8 cellular contexts compared by ENCODE assay signal in the genomic region with DNA sequence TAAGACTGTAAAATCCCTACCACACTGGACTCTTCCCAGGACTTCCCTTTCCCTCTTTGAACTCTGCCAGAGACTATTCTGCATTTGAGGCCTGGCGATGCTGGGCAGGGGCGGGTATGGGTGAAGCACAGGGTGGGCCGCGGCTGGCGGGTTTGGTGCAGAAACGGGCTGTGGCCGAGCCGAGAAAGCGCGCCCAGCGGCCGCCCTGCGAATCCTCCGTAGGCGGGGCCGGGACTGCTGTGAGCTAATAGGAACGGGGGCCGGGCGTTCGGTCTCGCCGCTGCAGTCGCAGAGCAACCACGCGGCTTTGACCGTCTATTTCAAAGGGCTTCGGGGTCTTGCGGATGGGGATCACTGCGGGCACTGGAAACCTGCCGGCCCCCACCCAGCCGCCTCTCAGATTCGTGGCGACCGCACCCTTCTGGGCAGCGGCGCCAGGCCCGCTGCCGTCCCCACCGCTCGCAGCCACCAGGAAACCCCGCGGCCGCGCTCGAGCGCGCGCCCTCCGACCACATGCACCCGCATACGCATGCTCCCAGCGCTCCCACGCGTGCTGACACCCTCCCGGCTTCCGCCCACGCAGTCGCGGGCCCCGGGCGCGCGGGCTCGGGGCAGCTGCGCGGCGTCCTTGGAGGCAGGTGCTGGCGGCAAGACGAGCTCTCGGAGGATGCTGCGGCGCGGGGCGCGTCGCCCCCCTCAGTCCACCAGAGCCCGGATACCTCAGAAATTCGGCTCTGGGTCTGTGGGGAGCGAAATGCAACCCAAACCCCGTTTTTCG. TPM values are rescaled to one million over a fixed set of nuclear protein-coding genes. Genes with fewer than 3 reads are reported as not detected.
A peak's percentile ranks its signal among the peaks of the same experiment; 100 is the strongest.
DNase-seq lines count a peak whose midpoint lies in the region; ATAC-seq, FAIRE-seq and TF ChIP-seq lines count a peak whose summit lies in the region.

No MANE protein-coding gene starts in this region.

- no peak for FAIRE-seq in H54 (lab: Jason Lieb, UNC)

- H3K27me3 Mint-ChIP-seq in activated naive CD4-positive, alpha-beta T cell treated with anti-CD3 and anti-CD28 coated beads, Interleukin-2, amount 50 U/mL, for 24 hours, result no peaks in the 10 kb centered on the region

- H3K4me3 Mint-ChIP-seq in activated naive CD4-positive, alpha-beta T cell treated with anti-CD3 and anti-CD28 coated beads, Interleukin-2, amount 50 U/mL, for 24 hours, result peak overlapping the region; percentile 87

- no peaks in the 10 kb centered on the region for H3K36me3 ChIP-seq in SK-N-MC (ENCODE audit: insufficient read depth, low read length)

- peak; percentile 50; the same call in 1 of the 2 replicates for TF ChIP-seq POLR2A in H54 (IDR thresholded peaks at IDR 0.05; ENCODE audit: low read depth, low read length)

- no peaks in the 10 kb centered on the region for H3K36me3 Mint-ChIP-seq in activated naive CD4-positive, alpha-beta T cell treated with anti-CD3 and anti-CD28 coated beads, Interleukin-2, amount 50 U/mL, for 24 hours

- peak overlapping the region; percentile 94 for H3K27ac Mint-ChIP-seq in activated naive CD4-positive, alpha-beta T cell treated with anti-CD3 and anti-CD28 coated beads, Interleukin-2, amount 50 U/mL, for 24 hours

- ATAC-seq in omental fat pad (ENCODE audit: low FRiP score), result peak; percentile 63

- H3K4me1 Mint-ChIP-seq in activated naive CD4-positive, alpha-beta T cell treated with anti-CD3 and anti-CD28 coated beads, Interleukin-2, amount 50 U/mL, for 24 hours, result peaks cover 34% of the 10 kb centered on the region

- no peaks in the 10 kb centered on the region for H3K9me3 ChIP-seq in SK-N-MC (ENCODE audit: low read depth, low read length)

- H3K9me3 Mint-ChIP-seq in activated naive CD4-positive, alpha-beta T cell treated with anti-CD3 and anti-CD28 coated beads, Interleukin-2, amount 50 U/mL, for 24 hours, result no peaks in the 10 kb centered on the region

- no peak for TF ChIP-seq CTCF in omental fat pad (IDR thresholded peaks at IDR 0.05)

- H3K4me3 ChIP-seq in SK-N-MC, result peak overlapping the region; percentile 99

- H3K27ac ChIP-seq in SK-N-MC (peak overlapping the region; percentile 84), temporal lobe (ENCODE audit: low read depth, low read length) (peak overlapping the region; percentile 62)

- H3K9ac ChIP-seq in SK-N-MC (ENCODE audit: insufficient read length), result peak overlapping the region; percentile 88

- DNase-seq in GM03348 (ENCODE audit: low spot score) (peak; percentile 88), H54 (ENCODE audit: insufficient read length, low spot score) (peak; percentile 58), LoVo (ENCODE audit: low spot score) (peak; percentile 87), SK-N-MC (ENCODE audit: low read depth, low spot score) (no peak), glomerular visceral epithelial cell (ENCODE audit: extremely low spot score) (peak; percentile 87), omental fat pad (ENCODE audit: low spot score) (peak; percentile 63)

RNA-seq across cellular contexts. Expression of gene DNTTIP2, which starts 32.7 kb away (rescaled TPM):
- 10 to 100 TPM; 26.4 to 63.5 (median 41.0) TPM for total RNA-seq in omental fat pad
- 34.4 TPM for total RNA-seq in temporal lobe
